In genomic region chr2:231910771-231911170, GRCh38 we compare ENCODE assay signal across 27 cellular contexts. TPM values are rescaled to one million over a fixed set of nuclear protein-coding genes. Genes with fewer than 3 reads are reported as not detected.
DNase-seq lines count a peak whose midpoint lies in the region; ATAC-seq, FAIRE-seq and TF ChIP-seq lines count a peak whose summit lies in the region.
"Had no signal": no experiment of that assay in that cellular context is flagged by ENCODE, and none has a peak within 500 bp of the region (broad histone marks: within the 10 kb centered on the region; RNA-seq: fewer than 3 reads in every experiment).

No MANE protein-coding gene starts in this region.

- no TSS peak for BruUV-seq in HepG2 (replicated peaks; lab: Mats Ljungman, UMichigan)

- no peak overlapping the region for H4K5ac ChIP-seq in H1 (ENCODE audit: insufficient read length, low read depth, low read length)

- H4K20me1 ChIP-seq in HepG2 (ENCODE audit: insufficient read depth, low read length) (no peaks in the 10 kb centered on the region), H1 (replicated peaks in 1 of 2; ENCODE audit: control insufficient read depth in 1 of 2, insufficient read depth in 2 of 2, low read length in 2 of 2) (no peaks in the 10 kb centered on the region)

- H3K9ac ChIP-seq in HepG2 (ENCODE audit: insufficient read depth, low read depth, low read length), result no peak overlapping the region
- no peak overlapping the region; a peak in 1 of 7 replicates for H3K9ac ChIP-seq in H1 (replicated peaks in 1 of 4; ENCODE audit: extremely low read depth in 1 of 4, low read depth in 3 of 4, low read length in 3 of 4)

- H3K9me3 ChIP-seq in HepG2 (ENCODE audit: low read length) (no peaks in the 10 kb centered on the region), right lobe of liver (no peaks in the 10 kb centered on the region), H1 (ENCODE audit: insufficient read depth in 2 of 2, low read depth in 1 of 2, low read length in 1 of 2) (no peaks in the 10 kb centered on the region)
- H3K9me3 ChIP-seq: Caco-2, colonic mucosa, tibial artery had no signal

- TF ChIP-seq POLR2A in HepG2 (IDR thresholded peaks at IDR 0.05; ENCODE audit: insufficient read depth in 1 of 2, low read depth in 2 of 2, low read length in 2 of 2) (no peak), right lobe of liver (IDR thresholded peaks at IDR 0.05) (no peak), H1 (IDR thresholded peaks at IDR 0.05; ENCODE audit: control extremely low read depth in 1 of 2, low read depth in 2 of 2, low read length in 2 of 2) (no peak)

- H3K27me3 ChIP-seq in HepG2 (ENCODE audit: control insufficient read depth in 1 of 2, insufficient read depth in 2 of 2, low read length in 2 of 2), result peaks cover 5 to 55% of the 10 kb centered on the region in 2 experiments
- no peaks in the 10 kb centered on the region for H3K27me3 ChIP-seq in right lobe of liver
- no peaks in the 10 kb centered on the region for H3K27me3 ChIP-seq in H1 (replicated peaks in 1 of 4; ENCODE audit: control insufficient read depth in 3 of 4, extremely low read depth in 1 of 4, insufficient read depth in 3 of 4, low read length in 3 of 4)
- H3K27me3 ChIP-seq: cardiac muscle cell, colonic mucosa had no signal

- POLR2A ChIA-PET in HepG2 (lab: Yijun Ruan, JAX), result no interaction called here
- POLR2A ChIA-PET in H1 (lab: Charles Lee; ENCODE audit: partially characterized antibody), result no interaction called here

- no peaks in the 10 kb centered on the region for H3K79me1 ChIP-seq in H1 (ENCODE audit: low read depth, low read length)

- no peak overlapping the region for H2BK12ac ChIP-seq in H1 (ENCODE audit: low read depth, low read length)

- H3K4me3 ChIP-seq in HepG2 (replicated peaks in 1 of 3; ENCODE audit: insufficient read depth in 1 of 3, low read depth in 2 of 3, low read length in 3 of 3) (no peak overlapping the region), right lobe of liver (no peak overlapping the region), H1 (ENCODE audit: extremely low read depth in 1 of 4, insufficient read depth in 2 of 4, low read depth in 3 of 4, low read length in 4 of 4) (no peak overlapping the region)
- H3K4me3 ChIP-seq: cardiac muscle cell, colonic mucosa, tibial artery had no signal

- H3K18ac ChIP-seq in H1 (ENCODE audit: extremely low read depth, low read length), result no peak overlapping the region

- H3K4ac ChIP-seq in H1 (replicated peaks; ENCODE audit: insufficient read length, low read depth, low read length), result no peak overlapping the region

- H2AK5ac ChIP-seq in H1 (ENCODE audit: low read depth, low read length), result no peak overlapping the region

- no peak overlapping the region for H4K8ac ChIP-seq in H1 (ENCODE audit: extremely low read depth, insufficient read depth, low read length)

- H3K79me2 ChIP-seq in HepG2 (ENCODE audit: insufficient read depth, low read length), result no peaks in the 10 kb centered on the region
- H3K79me2 ChIP-seq in H1 (ENCODE audit: control insufficient read depth in 1 of 2, insufficient read depth in 2 of 2, low read length in 2 of 2), result no peaks in the 10 kb centered on the region

- intact Hi-C loops in HepG2 (cut with micrococcal nuclease; ENCODE audit: unreplicated experiment), result no loop called here
- intact Hi-C loops in right lobe of liver (cut with DNase I), result no loop called here

- CTCF ChIA-PET in HepG2 (lab: Yijun Ruan, JAX; ENCODE audit: low intra/inter-chr PET ratio, low total read pairs), result no interaction called here
- CTCF ChIA-PET in H1 (lab: Charles Lee; ENCODE audit: partially characterized antibody), result interaction anchor here (0.5 to 4.5 kb wide), 12 partner anchors 10 to 536 kb away, joined by 3 to 26 read pairs (median 4); no protein-coding TSS in a partner anchor

- no peak for TF ChIP-seq EP300 in HepG2 (IDR thresholded peaks at IDR 0.05; ENCODE audit: low read depth in 2 of 2, low read length in 2 of 2)
- TF ChIP-seq EP300 in HepG2 (CRISPR knock-in tag; IDR thresholded peaks at IDR 0.05; ENCODE audit: borderline replicate concordance), result no peak
- TF ChIP-seq EP300 in H1 (IDR thresholded peaks at IDR 0.05; ENCODE audit: borderline replicate concordance in 1 of 2, low read depth in 2 of 2, low read length in 2 of 2), result no peak

- H3K4me1 ChIP-seq in HepG2 (ENCODE audit: insufficient read depth, low read length) (no peaks in the 10 kb centered on the region), right lobe of liver (no peaks in the 10 kb centered on the region), H1 (replicated peaks in 1 of 4; ENCODE audit: control insufficient read depth in 3 of 4, insufficient read depth in 4 of 4, low read length in 3 of 4) (peaks cover 0 to 6% (median under 1%) of the 10 kb centered on the region in 4 experiments; a peak in 1 of 7 replicates)
- H3K4me1 ChIP-seq: Caco-2, colonic mucosa, tibial artery had no signal

- no peak overlapping the region for H2BK15ac ChIP-seq in H1 (ENCODE audit: low read length)

- H3K4me2 ChIP-seq in HepG2 (ENCODE audit: low read depth, low read length) (no peak overlapping the region), H1 (ENCODE audit: insufficient read depth in 1 of 2, low read depth in 2 of 2, low read length in 2 of 2) (no peak overlapping the region)

- FAIRE-seq in HepG2 (lab: Jason Lieb, UNC) (no peak), H1 (lab: Jason Lieb, UNC) (no peak)
- FAIRE-seq: astrocyte had no signal

- H3K27ac ChIP-seq in HepG2 (ENCODE audit: extremely low read length, insufficient read depth, low read length) (no peak overlapping the region), right lobe of liver (no peak overlapping the region), H1 (ENCODE audit: low read depth, low read length) (no peak overlapping the region)
- H3K27ac ChIP-seq: C4-2B, cardiac muscle cell, colonic mucosa, tibial artery had no signal

- no peak overlapping the region for H2BK120ac ChIP-seq in H1 (replicated peaks; ENCODE audit: low read depth, low read length)

- no peak overlapping the region for H4K91ac ChIP-seq in H1 (replicated peaks; ENCODE audit: insufficient read length, low read length)

- H2AFZ ChIP-seq in HepG2 (ENCODE audit: low read length) (no peak overlapping the region), H1 (ENCODE audit: low read length) (no peak overlapping the region)

- no peaks in the 10 kb centered on the region for H3K23me2 ChIP-seq in H1 (ENCODE audit: low read depth, low read length)

- no peak overlapping the region for H2BK5ac ChIP-seq in H1 (ENCODE audit: low read depth, low read length)

- H3K23ac ChIP-seq in H1 (ENCODE audit: insufficient read length), result no peak overlapping the region

- H3K14ac ChIP-seq in H1 (ENCODE audit: insufficient read length), result no peak overlapping the region

- DNase-seq in HepG2 (ENCODE audit: low spot score), result no peak
- no peak for DNase-seq in right lobe of liver
- DNase-seq in NCI-H187 (lab: John Stamatoyannopoulos, UW), result peak; percentile 29 to 38
- no peak for DNase-seq in H1 (ENCODE audit: low read depth in 1 of 2, low spot score in 2 of 2)
- DNase-seq in COLO668 (lab: John Stamatoyannopoulos, UW; ENCODE audit: unreplicated experiment), result no peak
- no peak for DNase-seq in HUDEP-2 (lab: John Stamatoyannopoulos, UW; ENCODE audit: unreplicated experiment in 76 of 76)
- DNase-seq in amniotic stem cell (lab: John Stamatoyannopoulos, UW), result no peak
- DNase-seq: activated CD4-positive, alpha-beta T cell treated with anti-CD3 and anti-CD28 coated beads for 36 hours; activated effector memory CD4-positive, alpha-beta T cell treated with anti-CD3 and anti-CD28 coated beads, Interleukin-2, amount 50 U/mL, for 16 hours; activated T-cell treated with anti-CD3 and anti-CD28 coated beads, Interleukin-2, amount 50 U/mL, for 1 hour; Caco-2; colonic mucosa; effector CD8-positive, alpha-beta T cell; GOT3; HFFc6; NCI-H146; NCI-H524 treated with DMSO at 0.1 percent for 48 hours; SIG-M5; stimulated activated CD4-positive, alpha-beta T cell treated with anti-CD3 and anti-CD28 coated beads, Interleukin-12 subunit alpha, Interleukin-12 subunit beta, amount 100 ng/mL, for 4 hours; stimulated activated CD4-positive, alpha-beta T cell treated with anti-CD3 and anti-CD28 coated beads, Interleukin-2, amount 100 ng/mL, for 48 hours; tibial artery had no signal

- ATAC-seq in HepG2, result peak; percentile 25; the same call in 2 of the 3 replicates
- ATAC-seq in right lobe of liver, result no peak
- ATAC-seq: activated CD4-positive, alpha-beta T cell treated with anti-CD3 and anti-CD28 coated beads for 36 hours; sciatic nerve had no signal

- in situ Hi-C loops in HepG2 (cut with HindIII; ENCODE audit: extremely low pct_ligation_motif_present, low pct_unique_long_range_greater_than_20kb), result no loop called here

- TF ChIP-seq CTCF in HepG2 (CRISPR knock-in tag; IDR thresholded peaks at IDR 0.05), result no peak
- TF ChIP-seq CTCF in right lobe of liver (IDR thresholded peaks at IDR 0.05), result no peak
- TF ChIP-seq CTCF in H1 (IDR thresholded peaks at IDR 0.05; ENCODE audit: control extremely low read depth in 1 of 3, insufficient read depth in 1 of 3, low read depth in 1 of 3, low read length in 3 of 3), result no peak

- H2BK20ac ChIP-seq in H1 (ENCODE audit: low read length), result no peak overlapping the region

- 15% methylated on average over 6 of the region's 6 CpGs for WGBS in HepG2 (ENCODE audit: low lambda C conversion rate)
- WGBS in right lobe of liver (ENCODE audit: insufficient coverage, low coverage, low lambda C conversion rate, missing lambda C conversion rate), result 54% methylated on average over 3 of the region's 6 CpGs
- WGBS in H1 (ENCODE audit: extremely low coverage in 1 of 2, insufficient coverage in 1 of 2, insufficient read length in 1 of 2, insufficient replicate concordance in 2 of 2, low coverage in 1 of 2, low lambda C conversion rate in 2 of 2, missing lambda C conversion rate in 1 of 2), 2 experiments, result 91% methylated on average over 6 of the region's 6 CpGs; no CpG with 5 or more reads in 1 of the 2 experiments

- H3K36me3 ChIP-seq in HepG2 (replicated peaks in 1 of 2; ENCODE audit: control insufficient read depth in 1 of 2, insufficient read depth in 2 of 2, low read length in 2 of 2), result no peaks in the 10 kb centered on the region
- no peaks in the 10 kb centered on the region for H3K36me3 ChIP-seq in right lobe of liver
- H3K36me3 ChIP-seq in H1 (ENCODE audit: control insufficient read depth in 2 of 4, insufficient read depth in 4 of 4, low read length in 3 of 4), result no peaks in the 10 kb centered on the region
- H3K36me3 ChIP-seq: cardiac muscle cell, colonic mucosa, tibial artery had no signal

- H3K56ac ChIP-seq in H1 (replicated peaks; ENCODE audit: insufficient read length, low read depth, low read length), result no peak overlapping the region

- no peak for TF ChIP-seq RAD21 in HepG2 (CRISPR knock-in tag; IDR thresholded peaks at IDR 0.05)
- TF ChIP-seq RAD21 in H1 (IDR thresholded peaks at IDR 0.05 in 1 of 2, conservative IDR thresholded peaks at IDR 0.05 in 1 of 2; ENCODE audit: low read depth in 2 of 2, low read length in 2 of 2), result no peak

RNA-seq across cellular contexts. Expression of gene NPPC, which starts 15.4 kb away (rescaled TPM):
- total RNA-seq in HepG2 (2016; rRNA removed; fragmentation: Illumina TruSeq; extraction: Trizol) (0.11 TPM in 1 of 2 replicates, not detected in the other), right lobe of liver (not detected)
- total RNA-seq in HepG2 (2016; cell fraction: cytosol; rRNA removed; fragmentation: Illumina TruSeq; extraction: Trizol; ENCODE audit: low read depth), result not detected in 2 replicates
- total RNA-seq in HepG2 (2016; cell fraction: insoluble cytoplasmic fraction; rRNA removed; fragmentation: Illumina TruSeq; extraction: Trizol), result 0.15 TPM in 1 of 2 replicates, not detected in the other
- total RNA-seq in HepG2 (2016; cell fraction: membrane; rRNA removed; fragmentation: Illumina TruSeq; extraction: Trizol), result not detected in 2 replicates
- total RNA-seq in HepG2 (2016; cell fraction: nucleus; rRNA removed; fragmentation: Illumina TruSeq; extraction: Trizol), result not detected in 2 replicates
- polyA plus RNA-seq in HepG2 (2011; rRNA removed) (not detected in 2 replicates), H1 (2011; rRNA removed) (1.3 TPM in 2 replicates)
- 0.17 TPM in 1 of 2 replicates, not detected in the other for polyA plus RNA-seq in HepG2 (2011; cell fraction: cytosol; rRNA removed)
- not detected in 2 replicates for polyA plus RNA-seq in HepG2 (2011; cell fraction: nucleus; rRNA removed)
- polyA plus RNA-seq in HepG2 (2012), result 0.17 TPM in 1 of 2 replicates, not detected in the other
- polyA plus RNA-seq in HepG2 (2016; cell fraction: cytosol; fragmentation: Illumina TruSeq; extraction: Trizol; ENCODE audit: low read depth), result not detected in 2 replicates
- polyA plus RNA-seq in HepG2 (2016; cell fraction: insoluble cytoplasmic fraction; fragmentation: Illumina TruSeq; extraction: Trizol; ENCODE audit: low read depth), result not detected in 2 replicates
- not detected in 2 replicates for polyA plus RNA-seq in HepG2 (2016; cell fraction: membrane; fragmentation: Illumina TruSeq; extraction: Trizol; ENCODE audit: low read depth)
- polyA plus RNA-seq in HepG2 (2016; cell fraction: nucleus; fragmentation: Illumina TruSeq; extraction: Trizol; ENCODE audit: insufficient read depth, low read depth), result not detected in 2 replicates
- 0.14 TPM in 1 of 2 replicates, not detected in the other for polyA minus RNA-seq in HepG2 (2011; rRNA and poly(A)+ RNA removed; ENCODE audit: low replicate concordance)
- polyA minus RNA-seq in HepG2 (2011; cell fraction: cytosol; rRNA and poly(A)+ RNA removed), result not detected in 2 replicates
- not detected in 2 replicates for polyA minus RNA-seq in HepG2 (2011; cell fraction: nucleus; rRNA and poly(A)+ RNA removed)
- total RNA-seq in H1 (2021; fragmentation: NEBNext Ultra II Directional; extraction: Animal tissue kit (Norgen Biotek cat#: 25700)), result 2.1 and 4.7 TPM in 2 replicates
- 2.0 TPM for polyA plus RNA-seq in H1 (2011; cell fraction: cytosol; rRNA removed)
- 1.5 TPM for polyA plus RNA-seq in H1 (2011; cell fraction: nucleus; rRNA removed)
- polyA plus RNA-seq in H1 (2012, experiment 1 of 2), result 0.80 to 1.2 TPM (median 0.91 TPM) in 4 replicates
- 2.6 TPM for polyA plus RNA-seq in H1 (2012, experiment 2 of 2)
- polyA plus RNA-seq in H1 (2013, experiment 1 of 2), result 1.6 TPM
- 1.9 TPM for polyA plus RNA-seq in H1 (2013, experiment 2 of 2)
- polyA minus RNA-seq in H1 (2011; rRNA and poly(A)+ RNA removed), result 0.17 and 0.47 TPM in 2 replicates
- polyA minus RNA-seq in H1 (2011; cell fraction: cytosol; rRNA and poly(A)+ RNA removed), result 4.1 TPM
- polyA minus RNA-seq in H1 (2011; cell fraction: nucleus; rRNA and poly(A)+ RNA removed), result 6.3 TPM
- total RNA-seq: Caco-2, cardiac muscle cell, Daoy, HFFc6 had no signal
- polyA plus RNA-seq: IgD-negative memory B cell had no signal

RNA-seq across cellular contexts. Expression of gene DIS3L2, which starts 50.7 kb away (rescaled TPM):
- total RNA-seq in HepG2 (2016; rRNA removed; fragmentation: Illumina TruSeq; extraction: Trizol) (20.3 and 23.9 TPM in 2 replicates), right lobe of liver (10 to 100 TPM in 5 of 6 experiments, 1 to 10 TPM in 1; 8.1 to 22.3 (median 16.7) TPM)
- total RNA-seq in HepG2 (2016; cell fraction: cytosol; rRNA removed; fragmentation: Illumina TruSeq; extraction: Trizol; ENCODE audit: low read depth), result 27.2 and 32.6 TPM in 2 replicates
- 16.0 and 21.5 TPM in 2 replicates for total RNA-seq in HepG2 (2016; cell fraction: insoluble cytoplasmic fraction; rRNA removed; fragmentation: Illumina TruSeq; extraction: Trizol)
- total RNA-seq in HepG2 (2016; cell fraction: membrane; rRNA removed; fragmentation: Illumina TruSeq; extraction: Trizol), result 10.1 and 13.9 TPM in 2 replicates
- total RNA-seq in HepG2 (2016; cell fraction: nucleus; rRNA removed; fragmentation: Illumina TruSeq; extraction: Trizol), result 38.8 and 40.6 TPM in 2 replicates
- polyA plus RNA-seq in HepG2 (2011; rRNA removed) (7.0 and 9.6 TPM in 2 replicates), H1 (2011; rRNA removed) (11.5 and 19.0 TPM in 2 replicates)
- 5.5 and 7.5 TPM in 2 replicates for polyA plus RNA-seq in HepG2 (2011; cell fraction: cytosol; rRNA removed)
- polyA plus RNA-seq in HepG2 (2011; cell fraction: nucleus; rRNA removed), result 45.1 and 57.6 TPM in 2 replicates
- polyA plus RNA-seq in HepG2 (2012), result 10.7 and 11.8 TPM in 2 replicates
- 3.1 and 3.3 TPM in 2 replicates for polyA plus RNA-seq in HepG2 (2016; cell fraction: cytosol; fragmentation: Illumina TruSeq; extraction: Trizol; ENCODE audit: low read depth)
- 14.0 and 14.3 TPM in 2 replicates for polyA plus RNA-seq in HepG2 (2016; cell fraction: insoluble cytoplasmic fraction; fragmentation: Illumina TruSeq; extraction: Trizol; ENCODE audit: low read depth)
- polyA plus RNA-seq in HepG2 (2016; cell fraction: membrane; fragmentation: Illumina TruSeq; extraction: Trizol; ENCODE audit: low read depth), result 4.9 and 5.5 TPM in 2 replicates
- polyA plus RNA-seq in HepG2 (2016; cell fraction: nucleus; fragmentation: Illumina TruSeq; extraction: Trizol; ENCODE audit: insufficient read depth, low read depth), result 35.3 and 36.0 TPM in 2 replicates
- polyA minus RNA-seq in HepG2 (2011; rRNA and poly(A)+ RNA removed; ENCODE audit: low replicate concordance), result 12.0 and 17.6 TPM in 2 replicates
- polyA minus RNA-seq in HepG2 (2011; cell fraction: cytosol; rRNA and poly(A)+ RNA removed), result 5.4 and 5.9 TPM in 2 replicates
- 53.8 and 56.6 TPM in 2 replicates for polyA minus RNA-seq in HepG2 (2011; cell fraction: nucleus; rRNA and poly(A)+ RNA removed)
- 21.6 and 26.8 TPM in 2 replicates for total RNA-seq in H1 (2021; fragmentation: NEBNext Ultra II Directional; extraction: Animal tissue kit (Norgen Biotek cat#: 25700))
- 10.1 TPM for polyA plus RNA-seq in H1 (2011; cell fraction: cytosol; rRNA removed)
- polyA plus RNA-seq in H1 (2011; cell fraction: nucleus; rRNA removed), result 44.2 TPM
- 16.7 to 23.4 TPM (median 19.8 TPM) in 4 replicates for polyA plus RNA-seq in H1 (2012, experiment 1 of 2)
- polyA plus RNA-seq in H1 (2012, experiment 2 of 2), result 7.2 TPM
- 14.0 TPM for polyA plus RNA-seq in H1 (2013, experiment 1 of 2)
- polyA plus RNA-seq in H1 (2013, experiment 2 of 2), result 13.3 TPM
- 10.6 and 13.7 TPM in 2 replicates for polyA minus RNA-seq in H1 (2011; rRNA and poly(A)+ RNA removed)
- 7.4 TPM for polyA minus RNA-seq in H1 (2011; cell fraction: cytosol; rRNA and poly(A)+ RNA removed)
- 31.5 TPM for polyA minus RNA-seq in H1 (2011; cell fraction: nucleus; rRNA and poly(A)+ RNA removed)

Comparison
In these comparisons a context has a peak if more than half of its experiments do, and no peak if none do; other contexts are left out.
1. DNase-seq: peak in NCI-H187 (2 of 2); none in HepG2 (single experiment), right lobe of liver (0 of 3), H1 (0 of 2), COLO668 (single experiment), HUDEP-2 (0 of 76) and amniotic stem cell (single experiment).
2. Of the 41 proteins assayed by ChIP-seq in both HepG2 and H1: peak only in HepG2: none; only in H1: MAX; in both: none; in neither: 40.